In the genomic region with DNA sequence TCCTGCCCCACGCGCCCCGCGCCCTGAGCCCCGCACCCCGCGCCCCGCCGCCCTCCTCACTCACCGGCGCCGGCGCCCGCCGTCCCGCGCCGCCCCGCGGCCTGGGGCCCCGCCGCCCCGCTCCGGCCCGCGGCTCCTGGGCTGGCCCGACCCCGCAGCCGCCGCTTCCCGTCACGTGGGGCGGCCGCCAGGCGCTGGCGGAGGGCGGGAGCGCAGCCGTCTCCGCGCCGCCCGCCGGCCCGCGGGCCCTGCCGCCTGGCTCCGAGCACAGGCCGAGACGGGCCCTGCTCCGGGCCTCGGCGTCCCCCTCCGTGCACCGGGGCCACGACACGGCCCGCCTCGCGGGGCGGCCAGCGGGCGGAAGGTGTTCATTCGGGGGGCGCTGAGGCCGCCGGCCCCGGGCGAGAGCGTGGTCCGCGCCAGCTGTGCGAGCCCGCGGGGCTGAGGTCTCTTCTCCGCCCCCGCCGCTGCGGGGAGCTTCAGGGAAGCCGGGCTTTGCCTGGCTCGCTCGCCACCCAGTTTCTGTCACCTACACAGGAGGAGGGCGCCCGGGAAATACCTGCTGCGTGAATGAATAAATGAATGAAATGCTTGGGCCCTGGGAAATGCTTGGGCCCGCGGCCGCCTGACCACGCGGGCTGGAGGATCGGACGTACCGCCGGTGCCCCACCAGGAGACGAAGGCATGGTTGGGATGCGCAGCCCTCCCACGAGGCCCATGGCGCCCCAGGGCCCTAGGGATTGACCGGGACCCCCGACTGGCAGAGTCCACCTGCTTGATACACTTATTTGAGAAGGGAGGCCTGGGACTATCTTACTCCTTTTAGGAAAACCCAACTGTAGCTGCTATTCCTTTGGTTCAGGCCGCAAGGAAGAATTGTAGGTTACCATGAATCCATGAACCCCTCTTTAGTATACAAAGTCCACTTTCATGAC, we compare ENCODE assay signal across 1 cellular context.
TF ChIP-seq lines count a peak whose summit lies in the region.

A gene with protein sequence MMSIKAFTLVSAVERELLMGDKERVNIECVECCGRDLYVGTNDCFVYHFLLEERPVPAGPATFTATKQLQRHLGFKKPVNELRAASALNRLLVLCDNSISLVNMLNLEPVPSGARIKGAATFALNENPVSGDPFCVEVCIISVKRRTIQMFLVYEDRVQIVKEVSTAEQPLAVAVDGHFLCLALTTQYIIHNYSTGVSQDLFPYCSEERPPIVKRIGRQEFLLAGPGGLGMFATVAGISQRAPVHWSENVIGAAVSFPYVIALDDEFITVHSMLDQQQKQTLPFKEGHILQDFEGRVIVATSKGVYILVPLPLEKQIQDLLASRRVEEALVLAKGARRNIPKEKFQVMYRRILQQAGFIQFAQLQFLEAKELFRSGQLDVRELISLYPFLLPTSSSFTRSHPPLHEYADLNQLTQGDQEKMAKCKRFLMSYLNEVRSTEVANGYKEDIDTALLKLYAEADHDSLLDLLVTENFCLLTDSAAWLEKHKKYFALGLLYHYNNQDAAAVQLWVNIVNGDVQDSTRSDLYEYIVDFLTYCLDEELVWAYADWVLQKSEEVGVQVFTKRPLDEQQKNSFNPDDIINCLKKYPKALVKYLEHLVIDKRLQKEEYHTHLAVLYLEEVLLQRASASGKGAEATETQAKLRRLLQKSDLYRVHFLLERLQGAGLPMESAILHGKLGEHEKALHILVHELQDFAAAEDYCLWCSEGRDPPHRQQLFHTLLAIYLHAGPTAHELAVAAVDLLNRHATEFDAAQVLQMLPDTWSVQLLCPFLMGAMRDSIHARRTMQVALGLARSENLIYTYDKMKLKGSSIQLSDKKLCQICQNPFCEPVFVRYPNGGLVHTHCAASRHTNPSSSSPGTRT (minus strand): TSS at position 175 of the 935 bp plus-strand sequence. CDS start 21,434 bp downstream, outside the sequence.

TF ChIP-seq in HepG2, 621 proteins besides CTCF, POLR2A, EP300 and RAD21 (continued from another document and continues in another):
- TF ChIP-seq, protein P1, sequence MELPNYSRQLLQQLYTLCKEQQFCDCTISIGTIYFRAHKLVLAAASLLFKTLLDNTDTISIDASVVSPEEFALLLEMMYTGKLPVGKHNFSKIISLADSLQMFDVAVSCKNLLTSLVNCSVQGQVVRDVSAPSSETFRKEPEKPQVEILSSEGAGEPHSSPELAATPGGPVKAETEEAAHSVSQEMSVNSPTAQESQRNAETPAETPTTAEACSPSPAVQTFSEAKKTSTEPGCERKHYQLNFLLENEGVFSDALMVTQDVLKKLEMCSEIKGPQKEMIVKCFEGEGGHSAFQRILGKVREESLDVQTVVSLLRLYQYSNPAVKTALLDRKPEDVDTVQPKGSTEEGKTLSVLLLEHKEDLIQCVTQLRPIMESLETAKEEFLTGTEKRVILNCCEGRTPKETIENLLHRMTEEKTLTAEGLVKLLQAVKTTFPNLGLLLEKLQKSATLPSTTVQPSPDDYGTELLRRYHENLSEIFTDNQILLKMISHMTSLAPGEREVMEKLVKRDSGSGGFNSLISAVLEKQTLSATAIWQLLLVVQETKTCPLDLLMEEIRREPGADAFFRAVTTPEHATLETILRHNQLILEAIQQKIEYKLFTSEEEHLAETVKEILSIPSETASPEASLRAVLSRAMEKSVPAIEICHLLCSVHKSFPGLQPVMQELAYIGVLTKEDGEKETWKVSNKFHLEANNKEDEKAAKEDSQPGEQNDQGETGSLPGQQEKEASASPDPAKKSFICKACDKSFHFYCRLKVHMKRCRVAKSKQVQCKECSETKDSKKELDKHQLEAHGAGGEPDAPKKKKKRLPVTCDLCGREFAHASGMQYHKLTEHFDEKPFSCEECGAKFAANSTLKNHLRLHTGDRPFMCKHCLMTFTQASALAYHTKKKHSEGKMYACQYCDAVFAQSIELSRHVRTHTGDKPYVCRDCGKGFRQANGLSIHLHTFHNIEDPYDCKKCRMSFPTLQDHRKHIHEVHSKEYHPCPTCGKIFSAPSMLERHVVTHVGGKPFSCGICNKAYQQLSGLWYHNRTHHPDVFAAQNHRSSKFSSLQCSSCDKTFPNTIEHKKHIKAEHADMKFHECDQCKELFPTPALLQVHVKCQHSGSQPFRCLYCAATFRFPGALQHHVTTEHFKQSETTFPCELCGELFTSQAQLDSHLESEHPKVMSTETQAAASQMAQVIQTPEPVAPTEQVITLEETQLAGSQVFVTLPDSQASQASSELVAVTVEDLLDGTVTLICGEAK (IDR thresholded peaks at IDR 0.05) = no peak
- TF ChIP-seq, protein P1 (CRISPR knock-in tag; IDR thresholded peaks at IDR 0.05) = peak; percentile 86
- TF ChIP-seq ZNF235 (CRISPR knock-in tag; IDR thresholded peaks at IDR 0.05; ENCODE audit: borderline replicate concordance) = 0 out of 2 replicates have a peak, but pooled peaks have one; percentile 66
- TF ChIP-seq ZGPAT (CRISPR knock-in tag; IDR thresholded peaks at IDR 0.05) = no peak; the same call in 1 of the 2 replicates
- TF ChIP-seq, protein P2, sequence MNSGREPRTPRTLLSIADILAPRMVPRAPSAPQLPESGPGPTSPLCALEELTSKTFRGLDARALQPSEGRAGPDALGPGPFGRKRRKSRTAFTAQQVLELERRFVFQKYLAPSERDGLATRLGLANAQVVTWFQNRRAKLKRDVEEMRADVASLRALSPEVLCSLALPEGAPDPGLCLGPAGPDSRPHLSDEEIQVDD (CRISPR knock-in tag; IDR thresholded peaks at IDR 0.05; ENCODE audit: borderline replicate concordance) = no peak
- TF ChIP-seq ZBTB49 (CRISPR knock-in tag; IDR thresholded peaks at IDR 0.05; ENCODE audit: borderline replicate concordance) = no peak; the same call in 1 of the 2 replicates
- TF ChIP-seq PHB2 (IDR thresholded peaks at IDR 0.05; ENCODE audit: partially characterized antibody) = no peak
- peak; percentile 95 for TF ChIP-seq ZNF891 (CRISPR knock-in tag; IDR thresholded peaks at IDR 0.05)
- 0 out of 2 replicates have a peak, but pooled peaks have one; percentile 52 for TF ChIP-seq IRF2 (CRISPR knock-in tag; IDR thresholded peaks at IDR 0.05)
- TF ChIP-seq SUZ12 (IDR thresholded peaks at IDR 0.05; ENCODE audit: low read depth, low read length) = no peak
- TF ChIP-seq HHEX (CRISPR knock-in tag; IDR thresholded peaks at IDR 0.05) = no peak
- no peak for TF ChIP-seq ZNF615 (CRISPR knock-in tag; IDR thresholded peaks at IDR 0.05; ENCODE audit: borderline replicate concordance)
- TF ChIP-seq NR2F2 (IDR thresholded peaks at IDR 0.05; ENCODE audit: borderline replicate concordance, low read depth) = no peak; the same call in 1 of the 2 replicates
- TF ChIP-seq NFAT5 (CRISPR knock-in tag; IDR thresholded peaks at IDR 0.05) = no peak; the same call in none of the 2 replicates
- TF ChIP-seq TFE3 (CRISPR knock-in tag; IDR thresholded peaks at IDR 0.05) = peak; percentile 35; the same call in 1 of the 2 replicates
- TF ChIP-seq ZNF598 (CRISPR knock-in tag; IDR thresholded peaks at IDR 0.05; ENCODE audit: borderline replicate concordance) = peak; percentile 75
- TF ChIP-seq, protein P3, sequence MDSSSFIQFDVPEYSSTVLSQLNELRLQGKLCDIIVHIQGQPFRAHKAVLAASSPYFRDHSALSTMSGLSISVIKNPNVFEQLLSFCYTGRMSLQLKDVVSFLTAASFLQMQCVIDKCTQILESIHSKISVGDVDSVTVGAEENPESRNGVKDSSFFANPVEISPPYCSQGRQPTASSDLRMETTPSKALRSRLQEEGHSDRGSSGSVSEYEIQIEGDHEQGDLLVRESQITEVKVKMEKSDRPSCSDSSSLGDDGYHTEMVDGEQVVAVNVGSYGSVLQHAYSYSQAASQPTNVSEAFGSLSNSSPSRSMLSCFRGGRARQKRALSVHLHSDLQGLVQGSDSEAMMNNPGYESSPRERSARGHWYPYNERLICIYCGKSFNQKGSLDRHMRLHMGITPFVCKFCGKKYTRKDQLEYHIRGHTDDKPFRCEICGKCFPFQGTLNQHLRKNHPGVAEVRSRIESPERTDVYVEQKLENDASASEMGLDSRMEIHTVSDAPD (CRISPR knock-in tag; IDR thresholded peaks at IDR 0.05) = peak; percentile 26; the same call in 1 of the 2 replicates
